Comparison of ENCODE assay signal across 9 cellular contexts in the genomic region with DNA sequence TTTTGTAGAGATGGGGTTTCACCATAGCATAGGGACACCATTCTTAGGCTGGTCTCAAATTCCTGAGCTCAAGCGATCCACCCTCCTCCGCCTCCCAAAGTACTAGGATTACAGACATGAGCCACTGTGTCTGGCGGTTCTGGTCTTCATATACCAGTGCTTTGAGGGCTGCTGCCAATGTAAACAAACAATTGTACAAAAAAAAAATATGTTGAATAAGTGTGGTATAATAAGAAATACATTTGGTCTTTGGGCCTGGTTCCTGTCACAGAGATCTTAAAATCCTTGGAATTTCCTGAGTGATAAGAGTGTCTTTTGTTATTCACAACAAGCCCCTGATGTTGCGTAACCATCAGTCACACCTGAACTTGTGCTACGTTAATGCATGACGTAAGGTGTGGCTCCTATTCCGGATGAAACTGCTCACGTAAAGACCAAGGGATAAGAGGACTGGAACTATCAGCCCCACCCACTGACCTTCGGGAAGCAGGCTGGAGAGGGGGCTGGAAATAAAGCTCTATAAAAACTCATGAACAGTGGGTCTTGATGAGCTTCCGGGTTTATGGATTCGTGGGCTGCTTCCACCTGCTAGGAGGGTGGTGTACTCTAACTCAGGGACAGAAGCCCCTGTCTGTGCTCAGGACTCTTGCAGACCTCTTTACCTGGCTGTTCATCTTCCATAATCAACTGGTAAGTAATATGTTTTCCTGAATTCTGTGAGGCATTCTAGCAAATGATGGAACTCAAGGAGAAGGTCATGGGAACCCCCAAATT. TPM values are rescaled to one million over a fixed set of nuclear protein-coding genes. Genes with fewer than 3 reads are reported as not detected.
DNase-seq lines count a peak whose midpoint lies in the region; ATAC-seq and TF ChIP-seq lines count a peak whose summit lies in the region.
"Had no signal": no experiment of that assay in that cellular context is flagged by ENCODE, and none has a peak within 500 bp of the region (broad histone marks: within the 10 kb centered on the region; RNA-seq: fewer than 3 reads in every experiment).

No MANE protein-coding gene starts in this region.

- H3K4me1 Mint-ChIP-seq in CD8-positive, alpha-beta memory T cell, result peaks cover 6 to 7% (median 7%) of the 10 kb centered on the region in 3 donors

- DNase-seq in IMR-90 (peak; percentile 43), ascending aorta (ENCODE audit: low spot score in 2 of 2) (peak in 1 of 2 donors; percentile 62), hepatic stellate cell (ENCODE audit: low spot score) (peak; percentile 67), stomach (no peak), A673 (ENCODE audit: low spot score) (no peak), NCI-H128 (lab: John Stamatoyannopoulos, UW; ENCODE audit: unreplicated experiment) (no peak), anterior cingulate cortex (lab: John Stamatoyannopoulos, UW) (no peak)
- DNase-seq in CD8-positive, alpha-beta memory T cell, result no peak

- H3K9me3 ChIP-seq in IMR-90 (ENCODE audit: control insufficient read depth, insufficient read depth, low read length), result no peaks in the 10 kb centered on the region
- no peaks in the 10 kb centered on the region for H3K9me3 ChIP-seq in ascending aorta
- H3K9me3 ChIP-seq in stomach, result no peaks in the 10 kb centered on the region
- H3K9me3 ChIP-seq in A673 (ENCODE audit: low read depth, low read length, poor library complexity, severe bottlenecking), result no peaks in the 10 kb centered on the region
- H3K9me3 ChIP-seq in CD8-positive, alpha-beta memory T cell (ENCODE audit: low read length), result no peaks in the 10 kb centered on the region

- no peaks in the 10 kb centered on the region for H3K9me1 ChIP-seq in IMR-90 (ENCODE audit: insufficient read depth, low read length)

- peak; percentile 32; the same call in 1 of the 2 replicates for ATAC-seq in IMR-90 (ENCODE audit: low read depth)

- CTCF ChIA-PET in IMR-90 (lab: Yijun Ruan, JAX) (interaction anchor here (0.6 to 2.3 kb wide), 9 partner anchors 22 to 788 kb away, joined by 3 to 13 read pairs (median 5); no protein-coding TSS in a partner anchor), A673 (lab: Charles Lee) (interaction anchor here (0.5 to 1.9 kb wide), 7 partner anchors 56 to 268 kb away, joined by 4 to 13 read pairs (median 5); a partner anchor contains a TSS)
- CTCF ChIA-PET in CD8-positive, alpha-beta memory T cell (lab: Charles Lee), result interaction anchor here (0.6 to 5.1 kb wide), 21 partner anchors 8 to 368 kb away, joined by 3 to 38 read pairs (median 3); a partner anchor contains a TSS

- H2BK5ac ChIP-seq in IMR-90 (ENCODE audit: low read depth, low read length, poor library complexity, severe bottlenecking), result no peak overlapping the region

- peak overlapping the region; percentile 31 for H2AK9ac ChIP-seq in IMR-90 (replicated peaks; ENCODE audit: low read depth, low read length, poor library complexity)

- POLR2A ChIA-PET in IMR-90 (lab: Charles Lee; ENCODE audit: unreplicated experiment) (no interaction called here), A673 (lab: Charles Lee; ENCODE audit: low non-redundant PET) (interaction anchor here (0.6 kb wide), 1 partner anchor 1392 kb away, joined by 3 read pairs; no protein-coding TSS in a partner anchor)
- POLR2A ChIA-PET in CD8-positive, alpha-beta memory T cell (lab: Charles Lee), result no interaction called here

- no peak overlapping the region for H2BK120ac ChIP-seq in IMR-90 (ENCODE audit: low read depth, low read length)

- no peak overlapping the region for H3K27ac ChIP-seq in IMR-90 (ENCODE audit: insufficient read depth, low read length)
- peak overlapping the region; percentile 31 to 63 for H3K27ac ChIP-seq in ascending aorta
- H3K27ac ChIP-seq in stomach, result peak overlapping the region in 3 of 5 donors; percentile 15 to 35 (median 27)
- no peak overlapping the region for H3K27ac ChIP-seq in A673 (ENCODE audit: low read depth, low read length, poor library complexity, severe bottlenecking)
- no peak overlapping the region for H3K27ac ChIP-seq in CD8-positive, alpha-beta memory T cell (ENCODE audit: low read depth, low read length)

- H2AK5ac ChIP-seq in IMR-90 (ENCODE audit: low read depth, low read length), result no peak overlapping the region

- H3K4me1 ChIP-seq in IMR-90 (ENCODE audit: control insufficient read depth, insufficient read depth, low read length), result no peaks in the 10 kb centered on the region
- peaks cover 6 to 7% of the 10 kb centered on the region in 2 donors for H3K4me1 ChIP-seq in ascending aorta
- peaks cover 0 to 14% (median 6%) of the 10 kb centered on the region in 4 donors for H3K4me1 ChIP-seq in stomach
- H3K4me1 ChIP-seq in A673 (ENCODE audit: insufficient read depth, low read length, poor library complexity, severe bottlenecking), result peaks cover 18% of the 10 kb centered on the region
- H3K4me1 ChIP-seq in CD8-positive, alpha-beta memory T cell (ENCODE audit: insufficient read depth, low read length), result no peaks in the 10 kb centered on the region

- H3K9me3 Mint-ChIP-seq in CD8-positive, alpha-beta memory T cell, result no peaks in the 10 kb centered on the region
- H3K9me3 Mint-ChIP-seq: naive thymus-derived CD4-positive, alpha-beta T cell had no signal

- dilution Hi-C loops in IMR-90 (cut with HindIII; ENCODE audit: low sequenced_read_pairs, unreplicated experiment), result no loop called here

- H3K23ac ChIP-seq in IMR-90 (ENCODE audit: low read depth, low read length), result no peak overlapping the region

- H4K5ac ChIP-seq in IMR-90 (ENCODE audit: low read depth, low read length), result no peak overlapping the region

- H2BK20ac ChIP-seq in IMR-90 (ENCODE audit: low read depth, low read length), result no peak overlapping the region

- no peak for TF ChIP-seq EP300 in stomach (IDR thresholded peaks at IDR 0.05)

- TF ChIP-seq RAD21 in IMR-90 (IDR thresholded peaks at IDR 0.05; ENCODE audit: low read length), result no peak

- H3K4me3 Mint-ChIP-seq in CD8-positive, alpha-beta memory T cell, result no peak overlapping the region
- H3K4me3 Mint-ChIP-seq: naive thymus-derived CD4-positive, alpha-beta T cell had no signal

- H3K4ac ChIP-seq in IMR-90 (ENCODE audit: low read depth, low read length), result no peak overlapping the region

- no peak overlapping the region for H3K18ac ChIP-seq in IMR-90 (ENCODE audit: low read depth, low read length)

- BruUV-seq in IMR-90 (replicated peaks; lab: Mats Ljungman, UMichigan) (no TSS peak), A673 (replicated peaks; lab: Mats Ljungman, UMichigan) (no TSS peak)

- no CpG with 5 or more reads among the region's 11 CpGs for WGBS in IMR-90 (ENCODE audit: extremely low coverage in 2 of 2, insufficient read length in 1 of 2), 2 experiments
- WGBS in stomach, 5 donors, result 23 to 39% (median 31%) methylated on average over 11 of the region's 11 CpGs

- H2BK15ac ChIP-seq in IMR-90 (ENCODE audit: low read depth, low read length), result no peak overlapping the region

- peak overlapping the region in 1 of 8 donors; percentile 10 for H3K27ac Mint-ChIP-seq in CD8-positive, alpha-beta memory T cell

- intact Hi-C loops in IMR-90 (cut with micrococcal nuclease), result no loop called here
- intact Hi-C loops in ascending aorta (cut with DNase I), result loop anchor here (2.0 to 5.0 kb wide), 2 partner anchors 209 to 356 kb away; no protein-coding TSS in a partner anchor
- intact Hi-C loops in stomach (cut with DNase I; ENCODE audit: low total_unique reads), result loop anchor here (5.0 kb wide), 1 partner anchor 141 kb away; a partner anchor contains a TSS
- intact Hi-C loops in A673 (cut with micrococcal nuclease; ENCODE audit: unreplicated experiment), result loop anchor here (5.0 kb wide), 1 partner anchor 356 kb away; no protein-coding TSS in a partner anchor

- H3K4me2 ChIP-seq in IMR-90 (ENCODE audit: low read depth, low read length), result no peak overlapping the region

- H3K79me1 ChIP-seq in IMR-90 (ENCODE audit: low read depth in 1 of 2, low read length in 2 of 2), result no peaks in the 10 kb centered on the region

- H3K27me3 ChIP-seq in IMR-90 (ENCODE audit: control insufficient read depth, insufficient read depth, low read length), result no peaks in the 10 kb centered on the region; the same call in 1 of the 2 replicates
- H3K27me3 ChIP-seq in ascending aorta, result no peaks in the 10 kb centered on the region
- H3K27me3 ChIP-seq in stomach, result no peaks in the 10 kb centered on the region
- H3K27me3 ChIP-seq in A673 (replicated peaks; ENCODE audit: insufficient read depth, low read depth, low read length, poor library complexity), result no peaks in the 10 kb centered on the region
- H3K27me3 ChIP-seq in CD8-positive, alpha-beta memory T cell (ENCODE audit: insufficient read depth, low read length, poor library complexity, severe bottlenecking), result no peaks in the 10 kb centered on the region

- no peak overlapping the region for H3K9ac ChIP-seq in IMR-90 (ENCODE audit: low read depth, low read length)

- H4K91ac ChIP-seq in IMR-90 (ENCODE audit: insufficient read depth, low read depth, low read length), result no peak overlapping the region

- no peak overlapping the region for H3K14ac ChIP-seq in IMR-90 (replicated peaks; ENCODE audit: low read depth, low read length)

- H3K56ac ChIP-seq in IMR-90 (ENCODE audit: extremely low read depth, insufficient read depth, low read length), result no peak overlapping the region

- TF ChIP-seq CTCF in IMR-90 (conservative IDR thresholded peaks at IDR 0.05; ENCODE audit: low read depth, low read length), result no peak
- no peak for TF ChIP-seq CTCF in ascending aorta (IDR thresholded peaks at IDR 0.05)
- TF ChIP-seq CTCF in stomach (IDR thresholded peaks at IDR 0.05), result no peak
- TF ChIP-seq CTCF in A673 (conservative IDR thresholded peaks at IDR 0.05; ENCODE audit: low read depth, low read length), result no peak

- no peak overlapping the region for H3K4me3 ChIP-seq in IMR-90 (ENCODE audit: insufficient read depth, low read depth, low read length)
- peak overlapping the region in 1 of 2 donors; percentile 16 for H3K4me3 ChIP-seq in ascending aorta
- H3K4me3 ChIP-seq in stomach, result peak overlapping the region in 2 of 4 donors; percentile 3 to 4
- no peak overlapping the region for H3K4me3 ChIP-seq in A673 (ENCODE audit: low read depth, low read length, poor library complexity, severe bottlenecking)
- H3K4me3 ChIP-seq in CD8-positive, alpha-beta memory T cell (ENCODE audit: low read length), result no peak overlapping the region

- no peaks in the 10 kb centered on the region for H3K36me3 Mint-ChIP-seq in CD8-positive, alpha-beta memory T cell
- H3K36me3 Mint-ChIP-seq: naive thymus-derived CD4-positive, alpha-beta T cell had no signal

- H3K36me3 ChIP-seq in IMR-90 (ENCODE audit: control insufficient read depth, insufficient read depth, low read length), result no peaks in the 10 kb centered on the region
- H3K36me3 ChIP-seq in ascending aorta, result no peaks in the 10 kb centered on the region
- no peaks in the 10 kb centered on the region for H3K36me3 ChIP-seq in stomach
- H3K36me3 ChIP-seq in A673 (ENCODE audit: insufficient read depth, low read length, poor library complexity, severe bottlenecking), result no peaks in the 10 kb centered on the region
- H3K36me3 ChIP-seq in CD8-positive, alpha-beta memory T cell (ENCODE audit: insufficient read depth, low read length), result no peaks in the 10 kb centered on the region

- no peaks in the 10 kb centered on the region for H4K20me1 ChIP-seq in IMR-90 (ENCODE audit: insufficient read depth, low read length)

- H4K8ac ChIP-seq in IMR-90 (ENCODE audit: low read depth in 2 of 2, low read length in 2 of 2), result no peak overlapping the region

- peak overlapping the region; percentile 37 for H2AFZ ChIP-seq in IMR-90 (replicated peaks; ENCODE audit: low read length, poor library complexity)

- H3K27me3 Mint-ChIP-seq in CD8-positive, alpha-beta memory T cell, result peaks cover 3 to 4% of the 10 kb centered on the region in 2 donors

- TF ChIP-seq POLR2A in IMR-90 (IDR thresholded peaks at IDR 0.05; ENCODE audit: low read depth, low read length), result no peak
- TF ChIP-seq POLR2A in stomach (IDR thresholded peaks at IDR 0.05), result no peak

- in situ Hi-C loops in IMR-90 (cut with MboI; ENCODE audit: low sequenced_read_pairs), result loop anchor here (5.0 kb wide), 1 partner anchor 211 kb away; no protein-coding TSS in a partner anchor

RNA-seq across cellular contexts. Expression of a gene that starts 16.5 kb away (rescaled TPM):
- total RNA-seq in IMR-90 (2012; rRNA removed) (18.8 and 23.1 TPM in 2 replicates), ascending aorta (26.0 TPM), stomach (10 to 100 TPM in 4 of 5 donors, 1 to 10 TPM in 1; 3.2 to 78.0 (median 25.5) TPM), A673 (2021) (21.9 and 27.2 TPM in 2 replicates)
- polyA plus RNA-seq in IMR-90 (2012; rRNA removed) (10.1 and 12.5 TPM in 2 replicates), stomach (10 to 100 TPM; 18.2 to 40.0 (median 22.8) TPM)
- 2.7 and 3.3 TPM in 2 replicates for polyA plus RNA-seq in IMR-90 (2012; cell fraction: cytosol; rRNA removed)
- 14.6 and 54.0 TPM in 2 replicates for polyA plus RNA-seq in IMR-90 (2012; cell fraction: nucleus; rRNA removed; ENCODE audit: low replicate concordance)
- 1 to 10 TPM; 6.1 to 7.9 TPM for total RNA-seq in CD8-positive, alpha-beta memory T cell
- polyA plus RNA-seq in CD8-positive, alpha-beta memory T cell, result 4.3 TPM

RNA-seq across cellular contexts. Expression of a gene that starts 18.7 kb away (rescaled TPM):
- total RNA-seq in IMR-90 (2012; rRNA removed), result 0.56 and 0.90 TPM in 2 replicates
- 1.5 and 1.9 TPM in 2 replicates for polyA plus RNA-seq in IMR-90 (2012; rRNA removed)
- polyA plus RNA-seq in IMR-90 (2012; cell fraction: cytosol; rRNA removed), result 0.67 and 2.0 TPM in 2 replicates
- 0.18 and 0.45 TPM in 2 replicates for polyA plus RNA-seq in IMR-90 (2012; cell fraction: nucleus; rRNA removed; ENCODE audit: low replicate concordance)
- 174 TPM for total RNA-seq in ascending aorta
- total RNA-seq in stomach, result 100 to 1,000 TPM in 2 of 5 donors, 10 to 100 TPM in 3; 11.6 to 282 (median 88.7) TPM
- 10 to 100 TPM; 10.6 to 20.6 (median 16.8) TPM for polyA plus RNA-seq in stomach
- total RNA-seq in A673 (2021), result 0.52 and 1.7 TPM in 2 replicates
- not detected for total RNA-seq in CD8-positive, alpha-beta memory T cell
- not detected for polyA plus RNA-seq in CD8-positive, alpha-beta memory T cell
- total RNA-seq: naive thymus-derived CD4-positive, alpha-beta T cell had no signal
- polyA plus RNA-seq: naive thymus-derived CD4-positive, alpha-beta T cell had no signal

Comparison
In these comparisons a context has a peak if more than half of its experiments do, and no peak if none do; other contexts are left out.
1. DNase-seq: peak in IMR-90 (single experiment) and hepatic stellate cell (single experiment); none in stomach (single experiment), A673 (single experiment), NCI-H128 (single experiment), CD8-positive, alpha-beta memory T cell (0 of 5) and anterior cingulate cortex (0 of 58).
2. H3K27ac ChIP-seq: peak in ascending aorta (2 of 2) and stomach (3 of 5); none in IMR-90 (single experiment), A673 (single experiment) and CD8-positive, alpha-beta memory T cell (single experiment).